Comparison of ENCODE assay signal across 12 cellular contexts in genomic region chr3:161700998-161701397, GRCh38.
DNase-seq lines count a peak whose midpoint lies in the region; ATAC-seq and TF ChIP-seq lines count a peak whose summit lies in the region.
"Had no signal": no experiment of that assay in that cellular context is flagged by ENCODE, and none has a peak within 500 bp of the region (broad histone marks: within the 10 kb centered on the region; RNA-seq: fewer than 3 reads in every experiment).

No MANE protein-coding gene starts in this region.

- no peaks in the 10 kb centered on the region for H3K4me1 ChIP-seq in hepatocyte (ENCODE audit: insufficient read depth)
- H3K4me1 ChIP-seq: sigmoid colon had no signal

- DNase-seq in H7 (peak; percentile 4), HT1080 (ENCODE audit: low read depth) (peak; percentile 26), hepatocyte (ENCODE audit: low spot score) (peak; percentile 11), dorsolateral prefrontal cortex (no peak)
- no peak for DNase-seq in activated CD4-positive, alpha-beta memory T cell treated with anti-CD3 and anti-CD28 coated beads, Interleukin-2, amount 10 ng/mL, durations not matched to agents 7 days and 5 days
- DNase-seq: cerebellar nuclear complex, DMS79 treated with DMSO at 0.1 percent for 48 hours, foreskin fibroblast, NCI-H2227 treated with DMSO at 0.1 percent for 48 hours, sigmoid colon had no signal

- H3K4me3 Mint-ChIP-seq in activated CD4-positive, alpha-beta memory T cell treated with anti-CD3 and anti-CD28 coated beads, Interleukin-2, amount 10 ng/mL, durations not matched to agents 7 days and 5 days, result no peak overlapping the region

- H3K4me3 ChIP-seq in H7 (ENCODE audit: insufficient read depth, low read depth, low read length), result no peak overlapping the region
- H3K4me3 ChIP-seq in hepatocyte, result no peak overlapping the region
- no peak overlapping the region for H3K4me3 ChIP-seq in dorsolateral prefrontal cortex
- H3K4me3 ChIP-seq: sigmoid colon had no signal

- intact Hi-C loops in dorsolateral prefrontal cortex (cut with DNase I), result no loop called here

- H2AFZ ChIP-seq in hepatocyte, result no peak overlapping the region

- H3K27ac ChIP-seq in hepatocyte (no peak overlapping the region), dorsolateral prefrontal cortex (no peak overlapping the region)
- H3K27ac ChIP-seq: sigmoid colon had no signal

- 54% methylated on average over 2 of the region's 2 CpGs for WGBS in hepatocyte (ENCODE audit: low lambda C conversion rate, missing lambda C conversion rate)

- H3K4me1 Mint-ChIP-seq in activated CD4-positive, alpha-beta memory T cell treated with anti-CD3 and anti-CD28 coated beads, Interleukin-2, amount 10 ng/mL, durations not matched to agents 7 days and 5 days, result no peaks in the 10 kb centered on the region

- no peaks in the 10 kb centered on the region for H3K79me2 ChIP-seq in hepatocyte

- no peaks in the 10 kb centered on the region for H3K36me3 ChIP-seq in H7 (replicated peaks; ENCODE audit: control insufficient read depth, insufficient read depth, low read length)
- no peaks in the 10 kb centered on the region for H3K36me3 ChIP-seq in hepatocyte (replicated peaks; ENCODE audit: insufficient read depth, low read depth)
- H3K36me3 ChIP-seq: sigmoid colon had no signal

- H3K9me3 ChIP-seq in hepatocyte (ENCODE audit: low read depth), result no peaks in the 10 kb centered on the region
- H3K9me3 ChIP-seq: sigmoid colon had no signal

- POLR2A ChIA-PET in activated CD4-positive, alpha-beta memory T cell treated with anti-CD3 and anti-CD28 coated beads, Interleukin-2, amount 10 ng/mL, durations not matched to agents 7 days and 5 days (lab: Charles Lee), result no interaction called here

- no peaks in the 10 kb centered on the region for H4K20me1 ChIP-seq in hepatocyte (ENCODE audit: insufficient read depth, poor library complexity, severe bottlenecking)

- H3K27me3 ChIP-seq in H7 (ENCODE audit: control insufficient read depth, insufficient read depth, low read length), result no peaks in the 10 kb centered on the region
- no peaks in the 10 kb centered on the region for H3K27me3 ChIP-seq in hepatocyte
- H3K27me3 ChIP-seq in dorsolateral prefrontal cortex, result no peaks in the 10 kb centered on the region
- H3K27me3 ChIP-seq: sigmoid colon had no signal

- ATAC-seq in GM18858 (IDR thresholded peaks at IDR 0.05; ENCODE audit: unreplicated experiment) (peak; percentile 54), HG03521 (IDR thresholded peaks at IDR 0.05; ENCODE audit: unreplicated experiment) (no peak)

- TF ChIP-seq CTCF in hepatocyte (IDR thresholded peaks at IDR 0.05; ENCODE audit: poor library complexity) (no peak), dorsolateral prefrontal cortex (IDR thresholded peaks at IDR 0.05 in 54 of 56, conservative IDR thresholded peaks at IDR 0.05 in 2 of 56; ENCODE audit: low read depth in 1 of 56, partially characterized antibody in 56 of 56) (no peak)

- no peaks in the 10 kb centered on the region for H3K36me3 Mint-ChIP-seq in activated CD4-positive, alpha-beta memory T cell treated with anti-CD3 and anti-CD28 coated beads, Interleukin-2, amount 10 ng/mL, durations not matched to agents 7 days and 5 days (ENCODE audit: low read depth)

- CTCF ChIA-PET in activated CD4-positive, alpha-beta memory T cell treated with anti-CD3 and anti-CD28 coated beads, Interleukin-2, amount 10 ng/mL, durations not matched to agents 7 days and 5 days (lab: Charles Lee), result no interaction called here

- no peaks in the 10 kb centered on the region for H3K27me3 Mint-ChIP-seq in activated CD4-positive, alpha-beta memory T cell treated with anti-CD3 and anti-CD28 coated beads, Interleukin-2, amount 10 ng/mL, durations not matched to agents 7 days and 5 days

- no peaks in the 10 kb centered on the region for H3K9me2 ChIP-seq in hepatocyte (replicated peaks; ENCODE audit: insufficient read depth)

- no peak overlapping the region for H3K4me2 ChIP-seq in hepatocyte

- H3K27ac Mint-ChIP-seq in activated CD4-positive, alpha-beta memory T cell treated with anti-CD3 and anti-CD28 coated beads, Interleukin-2, amount 10 ng/mL, durations not matched to agents 7 days and 5 days, result no peak overlapping the region

- no peaks in the 10 kb centered on the region for H3K9me3 Mint-ChIP-seq in activated CD4-positive, alpha-beta memory T cell treated with anti-CD3 and anti-CD28 coated beads, Interleukin-2, amount 10 ng/mL, durations not matched to agents 7 days and 5 days

Comparison
In these comparisons a context has a peak if more than half of its experiments do, and no peak if none do; other contexts are left out.
1. DNase-seq: peak in H7 (single experiment), HT1080 (single experiment) and hepatocyte (single experiment); none in dorsolateral prefrontal cortex (0 of 10) and activated CD4-positive, alpha-beta memory T cell treated with anti-CD3 and anti-CD28 coated beads, Interleukin-2, amount 10 ng/mL, durations not matched to agents 7 days and 5 days (single experiment).